In genomic region chr1:9235123-9235513, GRCh38 we compare ENCODE assay signal across 8 cellular contexts. TPM values are rescaled to one million over a fixed set of nuclear protein-coding genes. Genes with fewer than 3 reads are reported as not detected.
DNase-seq lines count a peak whose midpoint lies in the region; ATAC-seq and TF ChIP-seq lines count a peak whose summit lies in the region.

No MANE protein-coding gene starts in this region.

- CTCF ChIA-PET in SK-N-SH (lab: Yijun Ruan, JAX) = interaction anchor here (0.6 to 4.9 kb wide), 20 partner anchors 9 to 372 kb away, joined by 3 to 31 read pairs (median 3); partner anchors contain the start of gene GPR157

- H3K27ac ChIP-seq in SK-N-SH (ENCODE audit: low read depth in 2 of 2, low read length in 1 of 2) (peak overlapping the region; percentile 82 to 84), prostate gland (peak overlapping the region; percentile 87 to 92)

- no peak for TF ChIP-seq EP300 in SK-N-SH (IDR thresholded peaks at IDR 0.05; ENCODE audit: borderline replicate concordance in 1 of 2, low read depth in 1 of 2, low read length in 1 of 2)

- no peaks in the 10 kb centered on the region for H3K27me3 ChIP-seq in SK-N-SH (ENCODE audit: insufficient read depth)
- no peaks in the 10 kb centered on the region for H3K27me3 ChIP-seq in prostate gland (replicated peaks; ENCODE audit: insufficient read depth)

- H3K79me2 ChIP-seq in SK-N-SH (ENCODE audit: insufficient read depth) = peaks cover 35% of the 10 kb centered on the region

- H3F3A ChIP-seq in SK-N-SH (replicated peaks; ENCODE audit: insufficient read depth) = peaks cover 6% of the 10 kb centered on the region

- no peak overlapping the region for H2AFZ ChIP-seq in SK-N-SH (ENCODE audit: low read depth)

- TF ChIP-seq RAD21 in SK-N-SH (IDR thresholded peaks at IDR 0.05; ENCODE audit: low read length) = no peak

- H3K9me3 ChIP-seq in SK-N-SH (no peaks in the 10 kb centered on the region), prostate gland (no peaks in the 10 kb centered on the region)

- peak overlapping the region; percentile 83; the same call in 1 of the 2 replicates for H3K4me2 ChIP-seq in SK-N-SH

- H4K20me1 ChIP-seq in SK-N-SH (ENCODE audit: insufficient read depth) = no peaks in the 10 kb centered on the region

- peak; percentile 22 for ATAC-seq in HG03139 (IDR thresholded peaks at IDR 0.05; ENCODE audit: unreplicated experiment)
- no peak for ATAC-seq in HG03025 (IDR thresholded peaks at IDR 0.05; ENCODE audit: low FRiP score, unreplicated experiment)
- ATAC-seq in HG03280 (IDR thresholded peaks at IDR 0.05; ENCODE audit: unreplicated experiment) = no peak

- peaks cover under 1 to 6% of the 10 kb centered on the region in 2 experiments for H3K36me3 ChIP-seq in SK-N-SH (replicated peaks in 1 of 2; ENCODE audit: control insufficient read depth in 1 of 2, insufficient read depth in 2 of 2, low read length in 1 of 2)
- H3K36me3 ChIP-seq in prostate gland = no peaks in the 10 kb centered on the region

- WGBS in SK-N-SH (ENCODE audit: low lambda C conversion rate) = 0% methylated on average over 5 of the region's 23 CpGs
- WGBS in prostate gland = 0% methylated on average over 12 of the region's 23 CpGs

- intact Hi-C loops in prostate gland (cut with DNase I) = no loop called here

- H3K4me3 ChIP-seq in SK-N-SH (ENCODE audit: low read depth in 2 of 2, low read length in 1 of 2) (peak overlapping the region; percentile 63 to 65), fibroblast of mammary gland (ENCODE audit: control insufficient read depth, low read depth, low read length) (peak overlapping the region; percentile 62), prostate gland (peak overlapping the region; percentile 60 to 67)

- no peaks in the 10 kb centered on the region for H3K9me2 ChIP-seq in SK-N-SH

- peaks cover 0 to 13% of the 10 kb centered on the region in 2 experiments; a peak in 1 of 4 replicates for H3K4me1 ChIP-seq in SK-N-SH (ENCODE audit: control insufficient read depth in 1 of 2, insufficient read depth in 2 of 2, low read depth in 1 of 2, low read length in 1 of 2)
- H3K4me1 ChIP-seq in prostate gland (replicated peaks) = peaks cover 31% of the 10 kb centered on the region

- DNase-seq in NCI-H526 (lab: John Stamatoyannopoulos, UW) = peak; percentile 6 to 72
- no peak for DNase-seq in NCI-H526 treated with DMSO at 0.1 percent for 48 hours (lab: John Stamatoyannopoulos, UW)
- no peak for DNase-seq in SK-N-SH
- peak; percentile 72 for DNase-seq in fibroblast of mammary gland (ENCODE audit: low read depth)
- no peak for DNase-seq in prostate gland (ENCODE audit: low spot score)

- TF ChIP-seq CTCF in SK-N-SH (IDR thresholded peaks at IDR 0.05) (no peak), fibroblast of mammary gland (conservative IDR thresholded peaks at IDR 0.05; ENCODE audit: control insufficient read depth, insufficient read depth, low read depth, low read length) (no peak), prostate gland (IDR thresholded peaks at IDR 0.05) (no peak)

- TF ChIP-seq POLR2A in prostate gland (IDR thresholded peaks at IDR 0.05) = no peak

- POLR2A ChIA-PET in SK-N-SH (lab: Yijun Ruan, JAX) = interaction anchor here (0.8 kb wide), 1 partner anchor 17 kb away, joined by 3 read pairs; no protein-coding TSS in a partner anchor

- peak overlapping the region; percentile 92 for H3K9ac ChIP-seq in SK-N-SH

TF ChIP-seq in SK-N-SH, 30 proteins besides CTCF, POLR2A, EP300 and RAD21:
- TF ChIP-seq NFIC (IDR thresholded peaks at IDR 0.05; ENCODE audit: borderline replicate concordance) (no peak), TCF12 (IDR thresholded peaks at IDR 0.05) (no peak), MXI1 (IDR thresholded peaks at IDR 0.05; ENCODE audit: low read depth, low read length) (no peak)

RNA-seq across cellular contexts. Expression of gene H6PD, which starts 0.5 kb away (rescaled TPM):
- 16.2 and 19.1 TPM in 2 replicates for polyA plus RNA-seq in SK-N-SH (2012; rRNA removed)
- polyA plus RNA-seq in SK-N-SH (2012; cell fraction: cytosol; rRNA removed) = 10.0 and 13.9 TPM in 2 replicates
- polyA plus RNA-seq in SK-N-SH (2012; cell fraction: nucleus; rRNA removed) = 23.2 and 26.0 TPM in 2 replicates
- 10 to 100 TPM; 52.8 to 88.8 TPM for total RNA-seq in prostate gland

RNA-seq across cellular contexts. Expression of gene SPSB1, which starts 57.6 kb away (rescaled TPM):
- polyA plus RNA-seq in SK-N-SH (2012; rRNA removed) = 8.4 and 9.2 TPM in 2 replicates
- 4.4 and 5.8 TPM in 2 replicates for polyA plus RNA-seq in SK-N-SH (2012; cell fraction: cytosol; rRNA removed)
- 5.4 and 7.6 TPM in 2 replicates for polyA plus RNA-seq in SK-N-SH (2012; cell fraction: nucleus; rRNA removed)
- 10 to 100 TPM; 29.0 to 57.1 TPM for total RNA-seq in prostate gland

Comparison
In these comparisons a context has a peak if more than half of its experiments do, and no peak if none do; other contexts are left out.
1. DNase-seq: peak in NCI-H526 (2 of 2) and fibroblast of mammary gland (single experiment); none in NCI-H526 treated with DMSO at 0.1 percent for 48 hours (single experiment), SK-N-SH (single experiment) and prostate gland (single experiment).
2. Peak in every context shown above with its lines, with median percentiles within 50 percentile points of each other: H3K4me3 ChIP-seq.